Comparison of ENCODE assay signal across 21 cellular contexts in genomic region chr13:99012539-99012938, GRCh38. TPM values are rescaled to one million over a fixed set of nuclear protein-coding genes. Genes with fewer than 3 reads are reported as not detected.
DNase-seq lines count a peak whose midpoint lies in the region; ATAC-seq, FAIRE-seq and TF ChIP-seq lines count a peak whose summit lies in the region.
"Had no signal": no experiment of that assay in that cellular context is flagged by ENCODE, and none has a peak within 500 bp of the region (broad histone marks: within the 10 kb centered on the region; RNA-seq: fewer than 3 reads in every experiment).

No MANE protein-coding gene starts in this region.

- DNase-seq in epithelial cell of proximal tubule (ENCODE audit: low read depth), result peak; percentile 88
- DNase-seq in keratinocyte (ENCODE audit: low read depth, low spot score), result no peak
- DNase-seq in trophoblast cell, result no peak
- no peak for DNase-seq in right atrium auricular region (ENCODE audit: low spot score)
- no peak for DNase-seq in activated CD4-positive, alpha-beta T cell treated with anti-CD3 and anti-CD28 coated beads, Interleukin-2, amount 10 ng/mL, durations not matched to agents 7 days and 5 days
- DNase-seq in mucosa of gallbladder (ENCODE audit: low spot score), result no peak
- DNase-seq: Caco-2; CD4-positive, CD25-positive, alpha-beta regulatory T cell; CD8-positive, alpha-beta T cell; DMS153; DND-41; GM23248; H7; HCEC 1CT had no signal

- no peaks in the 10 kb centered on the region for H3K9me1 ChIP-seq in keratinocyte (ENCODE audit: control insufficient read depth, extremely low read depth, insufficient read depth, low read length)

- H3K23ac ChIP-seq in trophoblast cell (ENCODE audit: low read length), result no peak overlapping the region

- H3K27me3 Mint-ChIP-seq in activated CD4-positive, alpha-beta T cell treated with anti-CD3 and anti-CD28 coated beads, Interleukin-2, amount 10 ng/mL, durations not matched to agents 7 days and 5 days, result no peaks in the 10 kb centered on the region
- H3K27me3 Mint-ChIP-seq: CD4-positive, CD25-positive, alpha-beta regulatory T cell had no signal

- H2AFZ ChIP-seq in keratinocyte (ENCODE audit: control insufficient read depth, low read length), result no peak overlapping the region
- no peak overlapping the region for H2AFZ ChIP-seq in trophoblast cell (ENCODE audit: insufficient read depth, low read length, poor library complexity)
- H2AFZ ChIP-seq: GM23248 had no signal

- peaks cover 45% of the 10 kb centered on the region for H3K79me2 ChIP-seq in keratinocyte (ENCODE audit: control insufficient read depth, insufficient read depth, low read length)
- peaks cover 4% of the 10 kb centered on the region for H3K79me2 ChIP-seq in trophoblast cell (ENCODE audit: control insufficient read depth, insufficient read depth, low read length, poor library complexity)

- no peaks in the 10 kb centered on the region for H3K36me3 ChIP-seq in keratinocyte (ENCODE audit: control insufficient read depth in 2 of 2, extremely low read depth in 1 of 2, insufficient read depth in 2 of 2, low read length in 2 of 2)
- no peaks in the 10 kb centered on the region for H3K36me3 ChIP-seq in trophoblast cell (ENCODE audit: control insufficient read depth in 1 of 2, insufficient read depth in 2 of 2, low read length in 2 of 2)
- no peaks in the 10 kb centered on the region for H3K36me3 ChIP-seq in right atrium auricular region
- H3K36me3 ChIP-seq: BLaER1 had no signal

- H4K20me1 ChIP-seq in keratinocyte (ENCODE audit: control insufficient read depth, extremely low read depth, insufficient read depth, low read length), result no peaks in the 10 kb centered on the region
- H4K20me1 ChIP-seq: BLaER1 had no signal

- peaks cover 40% of the 10 kb centered on the region for H3K4me1 Mint-ChIP-seq in activated CD4-positive, alpha-beta T cell treated with anti-CD3 and anti-CD28 coated beads, Interleukin-2, amount 10 ng/mL, durations not matched to agents 7 days and 5 days

- H4K12ac ChIP-seq in trophoblast cell (ENCODE audit: low read depth, low read length), result no peak overlapping the region

- no peak for TF ChIP-seq CTCF in epithelial cell of proximal tubule (conservative IDR thresholded peaks at IDR 0.05; ENCODE audit: low read depth, low read length)
- TF ChIP-seq CTCF in keratinocyte (optimal IDR thresholded peaks at IDR 0.05 in 1 of 3, IDR thresholded peaks at IDR 0.05 in 1 of 3, conservative IDR thresholded peaks at IDR 0.05 in 1 of 3; ENCODE audit: extremely low read depth in 1 of 3, insufficient read depth in 2 of 3, low read length in 3 of 3), result no peak
- no peak for TF ChIP-seq CTCF in right atrium auricular region (IDR thresholded peaks at IDR 0.05)

- no peak overlapping the region for H4K8ac ChIP-seq in trophoblast cell (ENCODE audit: low read depth, low read length)

- peaks cover 27% of the 10 kb centered on the region for H3K36me3 Mint-ChIP-seq in activated CD4-positive, alpha-beta T cell treated with anti-CD3 and anti-CD28 coated beads, Interleukin-2, amount 10 ng/mL, durations not matched to agents 7 days and 5 days (ENCODE audit: low read depth)

- no peaks in the 10 kb centered on the region for H3K9me3 ChIP-seq in keratinocyte (ENCODE audit: control insufficient read depth, low read depth, low read length)
- H3K9me3 ChIP-seq in trophoblast cell (ENCODE audit: insufficient read depth, low read depth, low read length), result no peaks in the 10 kb centered on the region
- H3K9me3 ChIP-seq in right atrium auricular region, result no peaks in the 10 kb centered on the region
- H3K9me3 ChIP-seq: BLaER1, Caco-2 had no signal

- H3K4me3 Mint-ChIP-seq in activated CD4-positive, alpha-beta T cell treated with anti-CD3 and anti-CD28 coated beads, Interleukin-2, amount 10 ng/mL, durations not matched to agents 7 days and 5 days, result no peak overlapping the region
- H3K4me3 Mint-ChIP-seq: CD4-positive, CD25-positive, alpha-beta regulatory T cell; CD8-positive, alpha-beta T cell had no signal

- ATAC-seq in GM18907 (IDR thresholded peaks at IDR 0.05; ENCODE audit: unreplicated experiment), result no peak
- ATAC-seq: CD8-positive, alpha-beta T cell had no signal

- no peak overlapping the region for H3K4ac ChIP-seq in trophoblast cell (ENCODE audit: low read depth, low read length)

- H2AK5ac ChIP-seq in trophoblast cell (ENCODE audit: low read length), result peak overlapping the region; percentile 13

- no peak overlapping the region for H3K4me3 ChIP-seq in epithelial cell of proximal tubule (ENCODE audit: low read depth, low read length)
- no peak overlapping the region for H3K4me3 ChIP-seq in keratinocyte (ENCODE audit: control insufficient read depth in 2 of 3, extremely low read depth in 1 of 3, insufficient read depth in 2 of 3, low read depth in 1 of 3, low read length in 3 of 3)
- H3K4me3 ChIP-seq in trophoblast cell (ENCODE audit: low read depth, low read length), result no peak overlapping the region
- H3K4me3 ChIP-seq in right atrium auricular region, result no peak overlapping the region
- H3K4me3 ChIP-seq: BLaER1, GM23248 had no signal

- H3K27ac ChIP-seq in keratinocyte (ENCODE audit: control insufficient read depth, insufficient read depth, low read length) (no peak overlapping the region), trophoblast cell (ENCODE audit: low read depth, low read length) (peak overlapping the region; percentile 77), right atrium auricular region (no peak overlapping the region)
- H3K27ac ChIP-seq: BLaER1, C4-2B, GM23248 had no signal

- H2BK12ac ChIP-seq in trophoblast cell (ENCODE audit: low read length), result peak overlapping the region; percentile 63

- dilution Hi-C loops in keratinocyte (cut with MboI; ENCODE audit: extremely low pct_ligation_motif_present, low sequenced_read_pairs), result no loop called here

- no peak overlapping the region for H3K18ac ChIP-seq in trophoblast cell (ENCODE audit: low read length)

- FAIRE-seq in keratinocyte (lab: Jason Lieb, UNC), result peak; percentile 76
- FAIRE-seq: G401.6, GM12892, GM19239, H1 had no signal

- peaks cover 18% of the 10 kb centered on the region for H3K79me1 ChIP-seq in trophoblast cell (ENCODE audit: low read length)

- H4K91ac ChIP-seq in trophoblast cell (ENCODE audit: low read depth, low read length), result no peak overlapping the region

- CTCF ChIA-PET in activated CD4-positive, alpha-beta T cell treated with anti-CD3 and anti-CD28 coated beads, Interleukin-2, amount 10 ng/mL, durations not matched to agents 7 days and 5 days (lab: Charles Lee), result interaction anchor here (1.8 kb wide), 1 partner anchor 11 kb away, joined by 4 read pairs; no protein-coding TSS in a partner anchor

- H3K4me1 ChIP-seq in keratinocyte (ENCODE audit: control insufficient read depth, extremely low read depth, insufficient read depth, low read length) (peaks cover 44% of the 10 kb centered on the region), trophoblast cell (ENCODE audit: control insufficient read depth in 1 of 2, insufficient read depth in 2 of 2, low read length in 2 of 2) (peaks cover 24 to 36% of the 10 kb centered on the region in 2 experiments), right atrium auricular region (peaks cover 0 to 14% of the 10 kb centered on the region in 2 donors)
- H3K4me1 ChIP-seq: Caco-2 had no signal

- H3K9ac ChIP-seq in keratinocyte (ENCODE audit: control insufficient read depth, extremely low read depth, insufficient read depth, low read length) (no peak overlapping the region), trophoblast cell (ENCODE audit: low read length) (no peak overlapping the region)
- H3K9ac ChIP-seq: BLaER1, GM23248 had no signal

- H3K27me3 ChIP-seq in keratinocyte (ENCODE audit: control insufficient read depth, extremely low read depth, insufficient read depth, low read length) (no peaks in the 10 kb centered on the region), trophoblast cell (ENCODE audit: insufficient read depth, low read length) (no peaks in the 10 kb centered on the region), right atrium auricular region (no peaks in the 10 kb centered on the region)
- H3K27me3 ChIP-seq: BLaER1 had no signal

- WGBS in trophoblast cell (ENCODE audit: extremely low coverage, insufficient coverage, insufficient read length), result no CpG with 5 or more reads among the region's 1 CpG

- H3K27ac Mint-ChIP-seq in activated CD4-positive, alpha-beta T cell treated with anti-CD3 and anti-CD28 coated beads, Interleukin-2, amount 10 ng/mL, durations not matched to agents 7 days and 5 days, result no peak overlapping the region
- H3K27ac Mint-ChIP-seq: CD8-positive, alpha-beta T cell had no signal

- H3K9me3 Mint-ChIP-seq in activated CD4-positive, alpha-beta T cell treated with anti-CD3 and anti-CD28 coated beads, Interleukin-2, amount 10 ng/mL, durations not matched to agents 7 days and 5 days, result no peaks in the 10 kb centered on the region
- H3K9me3 Mint-ChIP-seq: CD8-positive, alpha-beta T cell had no signal

- no peak overlapping the region for H2BK120ac ChIP-seq in trophoblast cell (ENCODE audit: insufficient read depth, low read length, poor library complexity)

- H3K4me2 ChIP-seq in keratinocyte (ENCODE audit: control insufficient read depth, extremely low read depth, insufficient read depth, low read depth, low read length) (no peak overlapping the region), trophoblast cell (ENCODE audit: low read length) (no peak overlapping the region)
- H3K4me2 ChIP-seq: BLaER1 had no signal

- no peak overlapping the region for H3K14ac ChIP-seq in trophoblast cell (ENCODE audit: low read length)

- no peak overlapping the region for H2BK5ac ChIP-seq in trophoblast cell (ENCODE audit: low read depth, low read length, poor library complexity)

- POLR2A ChIA-PET in activated CD4-positive, alpha-beta T cell treated with anti-CD3 and anti-CD28 coated beads, Interleukin-2, amount 10 ng/mL, durations not matched to agents 7 days and 5 days (lab: Charles Lee), result interaction anchor here (0.6 kb wide), 1 partner anchor 20 kb away, joined by 3 read pairs; no protein-coding TSS in a partner anchor

RNA-seq across cellular contexts. Expression of gene DOCK9, which starts 34.7 kb away (rescaled TPM):
- total RNA-seq in epithelial cell of proximal tubule (37.6 and 72.4 TPM in 2 replicates), right atrium auricular region (10 to 100 TPM; 79.6 to 80.5 TPM), mucosa of gallbladder (72.2 TPM)
- polyA plus RNA-seq in keratinocyte, result 66.2 to 128 TPM (median 110 TPM) in 3 replicates
- 42.7 TPM for polyA plus RNA-seq in keratinocyte (2011; ENCODE audit: low read depth)
- 66.1 and 85.6 TPM in 2 replicates for polyA plus RNA-seq in keratinocyte (2011; cell fraction: cytosol; rRNA removed)
- 150 and 155 TPM in 2 replicates for polyA plus RNA-seq in keratinocyte (2011; cell fraction: nucleus; rRNA removed)
- 52.6 and 125 TPM in 2 replicates for polyA plus RNA-seq in keratinocyte (2012; ENCODE audit: low replicate concordance)
- 106 to 225 TPM (median 165 TPM) in 3 replicates for polyA minus RNA-seq in keratinocyte
- polyA minus RNA-seq in keratinocyte (2011; cell fraction: cytosol; rRNA and poly(A)+ RNA removed), result 85.4 TPM
- polyA minus RNA-seq in keratinocyte (2011; cell fraction: nucleus; rRNA and poly(A)+ RNA removed), result 209 and 348 TPM in 2 replicates
- 135 and 138 TPM in 2 replicates for polyA plus RNA-seq in trophoblast cell (2013)
- total RNA-seq in activated CD4-positive, alpha-beta T cell treated with anti-CD3 and anti-CD28 coated beads, Interleukin-2, amount 10 ng/mL, durations not matched to agents 7 days and 5 days, result 100 to 1,000 TPM; 129 to 132 TPM
